In genomic region chr1:57615956-57616355, GRCh38 we compare ENCODE assay signal across 22 cellular contexts.
DNase-seq lines count a peak whose midpoint lies in the region; ATAC-seq and TF ChIP-seq lines count a peak whose summit lies in the region.
"Had no signal": no experiment of that assay in that cellular context is flagged by ENCODE, and none has a peak within 500 bp of the region (broad histone marks: within the 10 kb centered on the region; RNA-seq: fewer than 3 reads in every experiment).

No MANE protein-coding gene starts in this region.

- H3K4me1 ChIP-seq in mammary epithelial cell (ENCODE audit: insufficient read depth, low read length) (peaks cover 3% of the 10 kb centered on the region), breast epithelium (no peaks in the 10 kb centered on the region), hepatocyte (ENCODE audit: insufficient read depth) (no peaks in the 10 kb centered on the region)
- H3K4me1 ChIP-seq: BE2C, SJSA1 had no signal

- H3K79me2 ChIP-seq in mammary epithelial cell (ENCODE audit: insufficient read depth, low read length) (no peaks in the 10 kb centered on the region), hepatocyte (no peaks in the 10 kb centered on the region)

- in situ Hi-C loops in mammary epithelial cell (cut with MboI; ENCODE audit: low sequenced_read_pairs in 2 of 2): no loop called here

- BruUV-seq in mammary epithelial cell (replicated peaks; lab: Mats Ljungman, UMichigan): no TSS peak

- H3K27ac ChIP-seq in mammary epithelial cell (ENCODE audit: insufficient read depth, low read depth, low read length) (no peak overlapping the region), breast epithelium (no peak overlapping the region), hepatocyte (peak overlapping the region; percentile 66)
- H3K27ac ChIP-seq: SJSA1 had no signal

- H3K9me3 ChIP-seq in mammary epithelial cell (replicated peaks; ENCODE audit: insufficient read depth, low read length) (no peaks in the 10 kb centered on the region), breast epithelium (no peaks in the 10 kb centered on the region), hepatocyte (ENCODE audit: low read depth) (no peaks in the 10 kb centered on the region)
- H3K9me3 ChIP-seq: BE2C, SJSA1 had no signal

- H3K27me3 ChIP-seq in mammary epithelial cell (ENCODE audit: insufficient read depth, low read length) (no peaks in the 10 kb centered on the region), breast epithelium (no peaks in the 10 kb centered on the region), hepatocyte (no peaks in the 10 kb centered on the region)
- H3K27me3 ChIP-seq: BE2C, SJSA1 had no signal

- TF ChIP-seq CTCF in mammary epithelial cell (conservative IDR thresholded peaks at IDR 0.05 in 1 of 2, IDR thresholded peaks at IDR 0.05 in 1 of 2; ENCODE audit: extremely low read depth in 1 of 2, insufficient read depth in 1 of 2, low read depth in 1 of 2, low read length in 2 of 2) (no peak), breast epithelium (IDR thresholded peaks at IDR 0.05) (no peak), hepatocyte (IDR thresholded peaks at IDR 0.05; ENCODE audit: poor library complexity) (no peak)

- H3K4me3 ChIP-seq in mammary epithelial cell (replicated peaks in 1 of 3; ENCODE audit: insufficient read depth in 1 of 3, low read depth in 2 of 3, low read length in 3 of 3) (no peak overlapping the region), breast epithelium (no peak overlapping the region), hepatocyte (no peak overlapping the region)
- H3K4me3 ChIP-seq: SJSA1 had no signal

- DNase-seq in mammary epithelial cell (no peak), breast epithelium (ENCODE audit: low spot score in 2 of 2) (no peak), M059J (ENCODE audit: low read depth) (peak; percentile 7), dermis blood vessel endothelial cell (peak; percentile 39), hepatocyte (ENCODE audit: low spot score) (no peak), ecto neural progenitor cell (ENCODE audit: low spot score) (no peak)
- DNase-seq in activated CD4-positive, alpha-beta T cell treated with anti-CD3 and anti-CD28 coated beads for 1 hour: no peak
- DNase-seq: 8988T; ACHN; BE2C; CD4-positive, CD25-positive, alpha-beta regulatory T cell; HCEC 1CT; NCI-H1092 treated with DMSO at 0.1 percent for 48 hours; NCI-H1436; NCI-H187; NCI-H2081 treated with DMSO at 0.1 percent for 48 hours; NCI-H2171; NCI-H226; NCI-H510A; NCI-H69 had no signal

- H2AFZ ChIP-seq in mammary epithelial cell (ENCODE audit: low read depth, low read length) (peak overlapping the region; percentile 77), hepatocyte (no peak overlapping the region)

- no peaks in the 10 kb centered on the region for H3K9me2 ChIP-seq in hepatocyte (replicated peaks; ENCODE audit: insufficient read depth)

- H3K4me2 ChIP-seq in mammary epithelial cell (ENCODE audit: insufficient read depth, low read depth, low read length) (no peak overlapping the region), hepatocyte (no peak overlapping the region)

- H4K20me1 ChIP-seq in mammary epithelial cell (ENCODE audit: insufficient read depth, low read length) (no peaks in the 10 kb centered on the region), hepatocyte (ENCODE audit: insufficient read depth, poor library complexity, severe bottlenecking) (no peaks in the 10 kb centered on the region)

- no peak for ATAC-seq in GM19463 (IDR thresholded peaks at IDR 0.05; ENCODE audit: unreplicated experiment)

- no peak overlapping the region for H3K9ac ChIP-seq in mammary epithelial cell (ENCODE audit: insufficient read depth, low read length)

- WGBS in mammary epithelial cell (ENCODE audit: low coverage, missing lambda C conversion rate): 84% methylated on average over 4 of the region's 4 CpGs
- 90% methylated on average over 4 of the region's 4 CpGs for WGBS in hepatocyte (ENCODE audit: low lambda C conversion rate, missing lambda C conversion rate)

- dilution Hi-C loops in mammary epithelial cell (cut with HindIII; ENCODE audit: low sequenced_read_pairs): no loop called here

- H3K36me3 ChIP-seq in mammary epithelial cell (ENCODE audit: insufficient read depth, low read length) (no peaks in the 10 kb centered on the region), breast epithelium (no peaks in the 10 kb centered on the region), hepatocyte (replicated peaks; ENCODE audit: insufficient read depth, low read depth) (no peaks in the 10 kb centered on the region)
- H3K36me3 ChIP-seq: BE2C, SJSA1 had no signal

- intact Hi-C loops in mammary epithelial cell (cut with micrococcal nuclease): no loop called here
- intact Hi-C loops in breast epithelium (cut with DNase I; ENCODE audit: low total_unique reads): no loop called here

- CTCF ChIA-PET in mammary epithelial cell (lab: Charles Lee; ENCODE audit: low non-redundant PET): no interaction called here

- no peak for TF ChIP-seq POLR2A in breast epithelium (IDR thresholded peaks at IDR 0.05)

Comparison
In these comparisons a context has a peak if more than half of its experiments do, and no peak if none do; other contexts are left out.
1. DNase-seq: peak in M059J (single experiment) and dermis blood vessel endothelial cell (single experiment); none in mammary epithelial cell (single experiment), breast epithelium (0 of 2), hepatocyte (single experiment), ecto neural progenitor cell (single experiment) and activated CD4-positive, alpha-beta T cell treated with anti-CD3 and anti-CD28 coated beads for 1 hour (single experiment).